In genomic region chr14:104967414-104968152, GRCh38 we compare ENCODE assay signal across 9 cellular contexts. TPM values are rescaled to one million over a fixed set of nuclear protein-coding genes. Genes with fewer than 3 reads are reported as not detected.
A peak's percentile ranks its signal among the peaks of the same experiment; 100 is the strongest.
DNase-seq lines count a peak whose midpoint lies in the region; ATAC-seq and TF ChIP-seq lines count a peak whose summit lies in the region.
"Had no signal": no experiment of that assay in that cellular context is flagged by ENCODE, and none has a peak within 500 bp of the region (broad histone marks: within the 10 kb centered on the region; RNA-seq: fewer than 3 reads in every experiment).

No MANE protein-coding gene starts in this region.

- H3K4me3 ChIP-seq in AG09309 (ENCODE audit: control insufficient read depth, low read depth, low read length): peak overlapping the region; percentile 67
- peak overlapping the region; percentile 12 to 54 (median 32) for H3K4me3 ChIP-seq in fibroblast of lung (replicated peaks in 1 of 4; ENCODE audit: control extremely low read depth in 1 of 4, insufficient read depth in 1 of 4, low read depth in 3 of 4, low read length in 4 of 4)
- no peak overlapping the region for H3K4me3 ChIP-seq in naive thymus-derived CD4-positive, alpha-beta T cell (ENCODE audit: low read length)

- TF ChIP-seq CTCF in AG09309 (IDR thresholded peaks at IDR 0.05; ENCODE audit: control insufficient read depth, insufficient read depth, low read depth, low read length, missing control alignments): no peak
- TF ChIP-seq CTCF in fibroblast of lung (conservative IDR thresholded peaks at IDR 0.05 in 1 of 2, IDR thresholded peaks at IDR 0.05 in 1 of 2; ENCODE audit: low read depth in 1 of 2, low read length in 2 of 2): no peak

- no peaks in the 10 kb centered on the region for H3K4me1 Mint-ChIP-seq in naive thymus-derived CD4-positive, alpha-beta T cell

- H3K79me2 ChIP-seq in fibroblast of lung (ENCODE audit: control insufficient read depth, insufficient read depth, low read length): peaks cover 1% of the 10 kb centered on the region

- H3K9me3 ChIP-seq in fibroblast of lung (ENCODE audit: control insufficient read depth, insufficient read depth, low read depth, low read length): no peaks in the 10 kb centered on the region
- no peaks in the 10 kb centered on the region for H3K9me3 ChIP-seq in naive thymus-derived CD4-positive, alpha-beta T cell (ENCODE audit: control insufficient read depth in 2 of 3, low read length in 3 of 3)

- no peaks in the 10 kb centered on the region for H3K36me3 ChIP-seq in fibroblast of lung (ENCODE audit: control insufficient read depth, insufficient read depth, low read length)
- H3K36me3 ChIP-seq in naive thymus-derived CD4-positive, alpha-beta T cell (ENCODE audit: control insufficient read depth in 2 of 3, insufficient read depth in 3 of 3, low read length in 3 of 3): no peaks in the 10 kb centered on the region

- H3K36me3 Mint-ChIP-seq in naive thymus-derived CD4-positive, alpha-beta T cell: no peaks in the 10 kb centered on the region

- H3K4me3 Mint-ChIP-seq in naive thymus-derived CD4-positive, alpha-beta T cell: no peak overlapping the region

- POLR2A ChIA-PET in naive thymus-derived CD4-positive, alpha-beta T cell (lab: Charles Lee): no interaction called here

- H3K27me3 Mint-ChIP-seq in naive thymus-derived CD4-positive, alpha-beta T cell: peaks cover 5 to 11% (median 8%) of the 10 kb centered on the region in 5 donors

- H3K27ac Mint-ChIP-seq in naive thymus-derived CD4-positive, alpha-beta T cell: no peak overlapping the region

- CTCF ChIA-PET in naive thymus-derived CD4-positive, alpha-beta T cell (lab: Charles Lee): interaction anchor here (0.8 to 1.0 kb wide), 2 partner anchors 7 to 78 kb away, joined by 3 read pairs; no protein-coding TSS in a partner anchor

- no peaks in the 10 kb centered on the region for H3K27me3 ChIP-seq in fibroblast of lung (ENCODE audit: control insufficient read depth, insufficient read depth, low read length)
- H3K27me3 ChIP-seq in naive thymus-derived CD4-positive, alpha-beta T cell (ENCODE audit: control insufficient read depth in 2 of 2, insufficient read depth in 2 of 2, low read length in 2 of 2): peaks cover 0 to 4% of the 10 kb centered on the region in 2 donors

- DNase-seq in AG09309 (ENCODE audit: low read depth) (no peak), NCI-H345 treated with DMSO at 0.1 percent for 48 hours (lab: John Stamatoyannopoulos, UW; ENCODE audit: unreplicated experiment) (peak; percentile 36), fibroblast of lung (ENCODE audit: low read depth in 2 of 2) (peak; percentile 40 to 52), midbrain (lab: John Stamatoyannopoulos, UW) (no peak)
- DNase-seq in naive thymus-derived CD4-positive, alpha-beta T cell: peak in 1 of 9 donors; percentile 3

- H3K4me2 ChIP-seq in fibroblast of lung (ENCODE audit: extremely low read depth, insufficient read depth, low read length): peak overlapping the region; percentile 77

- peak overlapping the region; percentile 55 for H2AFZ ChIP-seq in fibroblast of lung (ENCODE audit: low read length)

- peak overlapping the region; percentile 37 for H3K9ac ChIP-seq in fibroblast of lung (ENCODE audit: insufficient read depth, low read length)

- no peaks in the 10 kb centered on the region for H4K20me1 ChIP-seq in fibroblast of lung (ENCODE audit: control insufficient read depth, extremely low read depth, insufficient read depth, low read length)

- intact Hi-C loops in naive thymus-derived CD4-positive, alpha-beta T cell (cut with micrococcal nuclease): no loop called here

- peak overlapping the region; percentile 20 for H3K27ac ChIP-seq in fibroblast of lung (ENCODE audit: insufficient read depth, low read length)
- H3K27ac ChIP-seq in naive thymus-derived CD4-positive, alpha-beta T cell (ENCODE audit: low read depth, low read length): no peak overlapping the region

- peaks cover 22% of the 10 kb centered on the region for H3K4me1 ChIP-seq in fibroblast of lung (ENCODE audit: control insufficient read depth, extremely low read depth, insufficient read depth, low read length)
- H3K4me1 ChIP-seq in naive thymus-derived CD4-positive, alpha-beta T cell (ENCODE audit: control insufficient read depth in 2 of 2, insufficient read depth in 2 of 2, low read length in 2 of 2): no peaks in the 10 kb centered on the region

- no peaks in the 10 kb centered on the region for H3K9me3 Mint-ChIP-seq in naive thymus-derived CD4-positive, alpha-beta T cell

- peak; percentile 16 for ATAC-seq in naive thymus-derived CD4-positive, alpha-beta T cell
- no peak for ATAC-seq in HG02610 (IDR thresholded peaks at IDR 0.05; ENCODE audit: unreplicated experiment)
- no peak for ATAC-seq in GM18870 (IDR thresholded peaks at IDR 0.05; ENCODE audit: unreplicated experiment)
- no peak for ATAC-seq in GM18519 (IDR thresholded peaks at IDR 0.05; ENCODE audit: low FRiP score, unreplicated experiment)

RNA-seq across cellular contexts. Expression of gene AHNAK2, which starts 10.6 kb away (rescaled TPM):
- 47.8 and 106 TPM in 2 replicates for total RNA-seq in fibroblast of lung
- 6.6 and 30.5 TPM in 2 replicates for polyA plus RNA-seq in fibroblast of lung
- polyA plus RNA-seq in fibroblast of lung (2012): 19.4 and 61.0 TPM in 2 replicates
- polyA minus RNA-seq in fibroblast of lung (ENCODE audit: low replicate concordance): 42.9 and 144 TPM in 2 replicates
- total RNA-seq in naive thymus-derived CD4-positive, alpha-beta T cell: under 1 TPM in 1 of 5 experiments, not detected in 4; 0.02 TPM
- not detected for polyA plus RNA-seq in naive thymus-derived CD4-positive, alpha-beta T cell

RNA-seq across cellular contexts. Expression of gene CLBA1, which starts 18.0 kb away (rescaled TPM):
- total RNA-seq in fibroblast of lung: 8.0 and 11.7 TPM in 2 replicates
- polyA plus RNA-seq in fibroblast of lung: 3.8 and 11.3 TPM in 2 replicates
- 4.1 and 10.7 TPM in 2 replicates for polyA plus RNA-seq in fibroblast of lung (2012)
- polyA minus RNA-seq in fibroblast of lung (ENCODE audit: low replicate concordance): 3.0 and 5.8 TPM in 2 replicates
- 1 to 10 TPM in 4 of 5 experiments, under 1 TPM in 1; 0.51 to 2.1 (median 1.3) TPM for total RNA-seq in naive thymus-derived CD4-positive, alpha-beta T cell
- under 1 TPM; 0.26 to 0.72 TPM for polyA plus RNA-seq in naive thymus-derived CD4-positive, alpha-beta T cell

RNA-seq across cellular contexts. Expression of gene PLD4, which starts 42.9 kb away (rescaled TPM):
- under 0.01 and 0.17 TPM in 2 replicates for total RNA-seq in fibroblast of lung
- 0.02 TPM in 1 of 2 replicates, not detected in the other for polyA plus RNA-seq in fibroblast of lung
- polyA plus RNA-seq in fibroblast of lung (2012): 0.27 TPM in 1 of 2 replicates, not detected in the other
- polyA minus RNA-seq in fibroblast of lung (ENCODE audit: low replicate concordance): 0.89 TPM in 1 of 2 replicates, not detected in the other
- total RNA-seq in naive thymus-derived CD4-positive, alpha-beta T cell: 10 to 100 TPM in 1 of 5 experiments, 1 to 10 TPM in 2, under 1 TPM in 2; 0.10 to 32.0 (median 1.2) TPM
- polyA plus RNA-seq in naive thymus-derived CD4-positive, alpha-beta T cell: under 1 TPM in 1 of 2 donors, not detected in 1; 0.35 TPM
- total RNA-seq: myocyte had no signal

RNA-seq across cellular contexts. Expression of gene CDCA4, which starts 53.3 kb away (rescaled TPM):
- total RNA-seq in fibroblast of lung: 7.9 and 8.0 TPM in 2 replicates
- 8.0 and 19.5 TPM in 2 replicates for polyA plus RNA-seq in fibroblast of lung
- polyA plus RNA-seq in fibroblast of lung (2012): 9.1 and 21.3 TPM in 2 replicates
- polyA minus RNA-seq in fibroblast of lung (ENCODE audit: low replicate concordance): 8.1 and 23.3 TPM in 2 replicates
- 10 to 100 TPM; 12.7 to 47.8 (median 14.0) TPM for total RNA-seq in naive thymus-derived CD4-positive, alpha-beta T cell
- polyA plus RNA-seq in naive thymus-derived CD4-positive, alpha-beta T cell: 10 to 100 TPM in 1 of 2 donors, 1 to 10 TPM in 1; 8.0 to 12.1 TPM

Comparison
In these comparisons a context has a peak if more than half of its experiments do, and no peak if none do; other contexts are left out.
1. DNase-seq: peak in NCI-H345 treated with DMSO at 0.1 percent for 48 hours (single experiment) and fibroblast of lung (2 of 2); none in AG09309 (single experiment) and midbrain (single experiment).
2. RNA of gene AHNAK2, which starts 10.6 kb away (total RNA-seq): 47.8 to 106 TPM in fibroblast of lung; 0.02 TPM in naive thymus-derived CD4-positive, alpha-beta T cell; every median in the first group is over 10 times any median in the second.